20 cellular contexts compared by ENCODE assay signal in the genomic region with DNA sequence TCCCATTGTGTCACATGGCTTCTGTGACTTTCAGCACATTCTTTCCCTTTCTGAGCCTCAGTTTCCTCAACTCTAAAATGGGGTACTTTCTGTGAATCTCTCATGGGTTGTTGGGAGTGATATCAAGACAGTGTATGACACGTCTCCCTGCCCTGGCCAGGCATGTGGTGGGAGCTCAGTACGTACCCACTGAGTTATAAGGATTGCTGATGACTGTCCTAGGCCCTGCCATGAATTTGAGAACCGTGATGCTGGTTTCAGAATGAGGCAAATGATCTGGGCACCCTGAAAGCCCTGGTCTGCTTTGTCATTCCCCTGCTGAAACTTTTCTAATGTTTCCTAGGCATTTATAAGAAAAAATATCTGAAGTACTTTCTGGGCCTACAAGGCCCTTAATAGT. TPM values are rescaled to one million over a fixed set of nuclear protein-coding genes. Genes with fewer than 3 reads are reported as not detected.
DNase-seq lines count a peak whose midpoint lies in the region; ATAC-seq, FAIRE-seq and TF ChIP-seq lines count a peak whose summit lies in the region.
"Had no signal": no experiment of that assay in that cellular context is flagged by ENCODE, and none has a peak within 500 bp of the region (broad histone marks: within the 10 kb centered on the region; RNA-seq: fewer than 3 reads in every experiment).

No MANE protein-coding gene starts in this region.

- H3K9me3 Mint-ChIP-seq in natural killer cell (no peaks in the 10 kb centered on the region), nephron (no peaks in the 10 kb centered on the region)
- H3K9me3 Mint-ChIP-seq in natural killer cell treated with Interleukin-12 subunit alpha and Interleukin-12 subunit beta and Interleukin-15 and Interleukin-18, amount 100 ng/mL, for 72 hours = no peaks in the 10 kb centered on the region
- H3K9me3 Mint-ChIP-seq: activated naive CD8-positive, alpha-beta T cell treated with anti-CD3 and anti-CD28 coated beads for 36 hours; activated T-helper 1 cell treated with anti-CD3 and anti-CD28 coated beads, Interleukin-12 subunit alpha, Interleukin-12 subunit beta, Interleukin-2, Interleukin-4 antibody, amounts not matched to agents 30 ng/mL and 10 ng/mL and 1 ng/mL, durations not matched to agents 14 hours and 24 hours and 36 hours; T-cell had no signal

- no peak for ATAC-seq in natural killer cell
- ATAC-seq in natural killer cell treated with Interleukin-12 subunit alpha and Interleukin-12 subunit beta and Interleukin-15 and Interleukin-18, amount 100 ng/mL, for 72 hours = no peak
- ATAC-seq: GM23338, left lobe of liver, T-cell had no signal

- H3K27ac Mint-ChIP-seq in natural killer cell = peak overlapping the region; percentile 2 to 96
- no peak overlapping the region for H3K27ac Mint-ChIP-seq in natural killer cell treated with Interleukin-12 subunit alpha and Interleukin-12 subunit beta and Interleukin-15 and Interleukin-18, amount 100 ng/mL, for 72 hours
- H3K27ac Mint-ChIP-seq in nephron = peak overlapping the region in 2 of 3 experiments; percentile 81 to 100
- H3K27ac Mint-ChIP-seq: activated naive CD8-positive, alpha-beta T cell treated with anti-CD3 and anti-CD28 coated beads for 36 hours; GM23338; T-cell had no signal

- peak overlapping the region; percentile 72 for H3K4me3 Mint-ChIP-seq in natural killer cell
- no peak overlapping the region for H3K4me3 Mint-ChIP-seq in natural killer cell treated with Interleukin-12 subunit alpha and Interleukin-12 subunit beta and Interleukin-15 and Interleukin-18, amount 100 ng/mL, for 72 hours
- H3K4me3 Mint-ChIP-seq in nephron = peak overlapping the region; percentile 69 to 100 (median 99)
- H3K4me3 Mint-ChIP-seq: activated naive CD8-positive, alpha-beta T cell treated with anti-CD3 and anti-CD28 coated beads for 36 hours had no signal

- no peak for TF ChIP-seq POLR2A in uterus (IDR thresholded peaks at IDR 0.05)

- no peaks in the 10 kb centered on the region for H3K36me3 Mint-ChIP-seq in natural killer cell
- H3K36me3 Mint-ChIP-seq in natural killer cell treated with Interleukin-12 subunit alpha and Interleukin-12 subunit beta and Interleukin-15 and Interleukin-18, amount 100 ng/mL, for 72 hours = no peaks in the 10 kb centered on the region
- peaks cover 11% of the 10 kb centered on the region for H3K36me3 Mint-ChIP-seq in nephron (ENCODE audit: low read depth)
- H3K36me3 Mint-ChIP-seq: T-cell had no signal

- no peak for TF ChIP-seq CTCF in natural killer cell (IDR thresholded peaks at IDR 0.05)
- no peak for TF ChIP-seq CTCF in nephron (IDR thresholded peaks at IDR 0.05; ENCODE audit: unreplicated experiment in 3 of 3)
- no peak for TF ChIP-seq CTCF in uterus (IDR thresholded peaks at IDR 0.05)

- H3K27me3 ChIP-seq in uterus = no peaks in the 10 kb centered on the region
- H3K27me3 ChIP-seq: SJSA1 had no signal

- no peak overlapping the region for H3K27ac ChIP-seq in uterus
- H3K27ac ChIP-seq: HL-60, SJSA1 had no signal

- peaks cover 0 to 13% of the 10 kb centered on the region in 2 donors for H3K4me1 ChIP-seq in uterus

- no peaks in the 10 kb centered on the region for H3K36me3 ChIP-seq in uterus

- intact Hi-C loops in natural killer cell (cut with micrococcal nuclease) = no loop called here
- intact Hi-C loops in uterus (cut with DNase I; ENCODE audit: low total_unique reads) = no loop called here

- no peak overlapping the region for H3K4me3 ChIP-seq in uterus
- H3K4me3 ChIP-seq: GM23338, SJSA1 had no signal

- H3K27me3 Mint-ChIP-seq in natural killer cell (ENCODE audit: low read depth in 2 of 2) (no peaks in the 10 kb centered on the region), nephron (ENCODE audit: low read depth) (no peaks in the 10 kb centered on the region)
- no peaks in the 10 kb centered on the region for H3K27me3 Mint-ChIP-seq in natural killer cell treated with Interleukin-12 subunit alpha and Interleukin-12 subunit beta and Interleukin-15 and Interleukin-18, amount 100 ng/mL, for 72 hours
- H3K27me3 Mint-ChIP-seq: activated naive CD8-positive, alpha-beta T cell treated with anti-CD3 and anti-CD28 coated beads for 36 hours; T-cell had no signal

- H3K4me1 Mint-ChIP-seq in natural killer cell (peaks cover 47 to 65% of the 10 kb centered on the region in 2 donors), nephron (peaks cover 65% of the 10 kb centered on the region)
- H3K4me1 Mint-ChIP-seq in natural killer cell treated with Interleukin-12 subunit alpha and Interleukin-12 subunit beta and Interleukin-15 and Interleukin-18, amount 100 ng/mL, for 72 hours (ENCODE audit: low read depth in 2 of 2) = peaks cover 23 to 26% of the 10 kb centered on the region in 2 donors

- peak; percentile 27 for FAIRE-seq in urothelium cell line (lab: Jason Lieb, UNC)

- DNase-seq in natural killer cell (no peak), urothelium cell line (ENCODE audit: low spot score) (no peak), uterus (no peak), DMS114 treated with DMSO at 0.1 percent for 48 hours (lab: John Stamatoyannopoulos, UW; ENCODE audit: unreplicated experiment) (no peak)
- DNase-seq in natural killer cell treated with Interleukin-12 subunit alpha and Interleukin-12 subunit beta and Interleukin-15 and Interleukin-18, amount 100 ng/mL, for 72 hours (ENCODE audit: low spot score) = no peak
- peak; percentile 36 to 43 for DNase-seq in activated T-cell treated with anti-CD3 and anti-CD28 coated beads, Interleukin-2, amount 50 U/mL, for 48 hours
- DNase-seq: activated CD4-positive, CD25-positive, alpha-beta regulatory T cell treated with anti-CD3 and anti-CD28 coated beads, Interleukin-2, amount 50 U/mL, for 72 hours; activated naive CD8-positive, alpha-beta T cell treated with anti-CD3 and anti-CD28 coated beads for 36 hours; CD4-positive, alpha-beta memory T cell; DMS 273 treated with DMSO at 0.1 percent for 48 hours; mesendoderm; NCI-H446; nucleus accumbens; T-cell had no signal

- no peaks in the 10 kb centered on the region for H3K9me3 ChIP-seq in uterus
- H3K9me3 ChIP-seq: SJSA1 had no signal

RNA-seq across cellular contexts. Expression of gene ZNF362, which starts 3.6 kb away (rescaled TPM):
- total RNA-seq in natural killer cell (10 to 100 TPM; 34.7 to 39.1 (median 38.3) TPM), uterus (10 to 100 TPM in 3 of 4 donors, 1 to 10 TPM in 1; 9.2 to 45.3 (median 25.8) TPM)
- total RNA-seq in natural killer cell treated with Interleukin-12 subunit alpha and Interleukin-12 subunit beta and Interleukin-15 and Interleukin-18, amount 100 ng/mL, for 72 hours = 1 to 10 TPM; 6.7 to 7.5 TPM

Comparison
In these comparisons a context has a peak if more than half of its experiments do, and no peak if none do; other contexts are left out.
1. H3K27ac Mint-ChIP-seq: peak in natural killer cell (2 of 2) and nephron (2 of 3); none in natural killer cell treated with Interleukin-12 subunit alpha and Interleukin-12 subunit beta and Interleukin-15 and Interleukin-18, amount 100 ng/mL, for 72 hours (0 of 2).
2. DNase-seq: peak in activated T-cell treated with anti-CD3 and anti-CD28 coated beads, Interleukin-2, amount 50 U/mL, for 48 hours (2 of 2); none in natural killer cell (single experiment), natural killer cell treated with Interleukin-12 subunit alpha and Interleukin-12 subunit beta and Interleukin-15 and Interleukin-18, amount 100 ng/mL, for 72 hours (single experiment), urothelium cell line (single experiment), uterus (0 of 2) and DMS114 treated with DMSO at 0.1 percent for 48 hours (single experiment).